25 cellular contexts compared by ENCODE assay signal in genomic region chr2:179952658-179953057, GRCh38. TPM values are rescaled to one million over a fixed set of nuclear protein-coding genes. Genes with fewer than 3 reads are reported as not detected.
A peak's percentile ranks its signal among the peaks of the same experiment; 100 is the strongest.
DNase-seq lines count a peak whose midpoint lies in the region; ATAC-seq and TF ChIP-seq lines count a peak whose summit lies in the region.
"Had no signal": no experiment of that assay in that cellular context is flagged by ENCODE, and none has a peak within 500 bp of the region (broad histone marks: within the 10 kb centered on the region; RNA-seq: fewer than 3 reads in every experiment).

No MANE protein-coding gene starts in this region.

- BruUV-seq in A673 (replicated peaks; lab: Mats Ljungman, UMichigan), result no TSS peak

- intact Hi-C loops in A673 (cut with micrococcal nuclease; ENCODE audit: unreplicated experiment), result no loop called here

- POLR2A ChIA-PET in A673 (lab: Charles Lee; ENCODE audit: low non-redundant PET), result no interaction called here

- H3K9me3 ChIP-seq in A673 (ENCODE audit: low read depth, low read length, poor library complexity, severe bottlenecking), result no peaks in the 10 kb centered on the region
- H3K9me3 ChIP-seq: tibial nerve had no signal

- CTCF ChIA-PET in A673 (lab: Charles Lee), result no interaction called here

- no peak overlapping the region for H3K27ac ChIP-seq in A673 (ENCODE audit: low read depth, low read length, poor library complexity, severe bottlenecking)
- H3K27ac ChIP-seq: tibial nerve had no signal

- ATAC-seq in GM19351 (IDR thresholded peaks at IDR 0.05; ENCODE audit: unreplicated experiment) (peak; percentile 73), HG02642 (IDR thresholded peaks at IDR 0.05; ENCODE audit: poor library complexity, unreplicated experiment) (peak; percentile 51), HG03520 (IDR thresholded peaks at IDR 0.05; ENCODE audit: unreplicated experiment) (peak; percentile 52)
- ATAC-seq: activated CD8-positive, alpha-beta T cell treated with anti-CD3 and anti-CD28 coated beads, Interleukin-2, amount 10 ng/mL, durations not matched to agents 7 days and 5 days; activated T-cell treated with anti-CD3 and anti-CD28 coated beads, Interleukin-2, amount 50 U/mL, for 4 hours; SK-N-SH treated with all-trans-retinoic acid at 6 μM for 48 hours had no signal

- H3K4me1 ChIP-seq in A673 (ENCODE audit: insufficient read depth, low read length, poor library complexity, severe bottlenecking), result no peaks in the 10 kb centered on the region
- H3K4me1 ChIP-seq: tibial nerve had no signal

- DNase-seq in GM06990 (ENCODE audit: extremely low read depth, insufficient read length) (peak; percentile 21), A673 (ENCODE audit: low spot score) (no peak), SW 1271 (lab: John Stamatoyannopoulos, UW) (no peak), NCI-H2081 (lab: John Stamatoyannopoulos, UW) (no peak), RPMI8226 (no peak)
- DNase-seq: 8988T; activated CD8-positive, alpha-beta T cell treated with anti-CD3 and anti-CD28 coated beads, Interleukin-2, amount 10 ng/mL, durations not matched to agents 7 days and 5 days; activated naive CD4-positive, alpha-beta T cell treated with anti-CD3 and anti-CD28 coated beads, Interleukin-2, amount 50 U/mL, for 16 hours; activated T-cell treated with anti-CD3 and anti-CD28 coated beads, Interleukin-2, amount 50 U/mL, for 4 hours; aorta; COR-L47; H9; IMR-90; NCI-H146; NCI-H2227 treated with DMSO at 0.1 percent for 48 hours; NCI-H774; nephron progenitor cell; posterior cingulate gyrus; stimulated activated CD4-positive, alpha-beta T cell treated with anti-CD3 and anti-CD28 coated beads, Interleukin-2, amount 100 ng/mL, for 24 hours; stimulated activated naive CD4-positive, alpha-beta T cell treated with Interleukin-2 at 50 U/mL for 16 hours had no signal

- H3K27me3 ChIP-seq in GM06990 (replicated peaks; ENCODE audit: control insufficient read depth, insufficient read depth, low read length) (no peaks in the 10 kb centered on the region), A673 (replicated peaks; ENCODE audit: insufficient read depth, low read depth, low read length, poor library complexity) (no peaks in the 10 kb centered on the region)
- H3K27me3 ChIP-seq: tibial nerve had no signal

- H3K4me3 ChIP-seq in GM06990 (replicated peaks; ENCODE audit: low read depth, low read length) (no peak overlapping the region), A673 (ENCODE audit: low read depth, low read length, poor library complexity, severe bottlenecking) (no peak overlapping the region)
- H3K4me3 ChIP-seq: tibial nerve had no signal

- TF ChIP-seq CTCF in GM06990 (IDR thresholded peaks at IDR 0.05; ENCODE audit: insufficient read depth, low read length, poor library complexity, severe bottlenecking) (no peak), A673 (conservative IDR thresholded peaks at IDR 0.05; ENCODE audit: low read depth, low read length) (no peak)

- peaks cover 1% of the 10 kb centered on the region; the same call in 1 of the 2 replicates for H3K36me3 ChIP-seq in GM06990 (ENCODE audit: control insufficient read depth, insufficient read depth, low read length)
- peaks cover 62% of the 10 kb centered on the region for H3K36me3 ChIP-seq in A673 (ENCODE audit: insufficient read depth, low read length, poor library complexity, severe bottlenecking)

RNA-seq across cellular contexts. Expression of gene CWC22, which starts 54.4 kb away (rescaled TPM):
- 24.9 and 26.7 TPM in 2 replicates for total RNA-seq in A673 (2021)
